ENCODE assay signal across 15 cellular contexts in the genomic region with DNA sequence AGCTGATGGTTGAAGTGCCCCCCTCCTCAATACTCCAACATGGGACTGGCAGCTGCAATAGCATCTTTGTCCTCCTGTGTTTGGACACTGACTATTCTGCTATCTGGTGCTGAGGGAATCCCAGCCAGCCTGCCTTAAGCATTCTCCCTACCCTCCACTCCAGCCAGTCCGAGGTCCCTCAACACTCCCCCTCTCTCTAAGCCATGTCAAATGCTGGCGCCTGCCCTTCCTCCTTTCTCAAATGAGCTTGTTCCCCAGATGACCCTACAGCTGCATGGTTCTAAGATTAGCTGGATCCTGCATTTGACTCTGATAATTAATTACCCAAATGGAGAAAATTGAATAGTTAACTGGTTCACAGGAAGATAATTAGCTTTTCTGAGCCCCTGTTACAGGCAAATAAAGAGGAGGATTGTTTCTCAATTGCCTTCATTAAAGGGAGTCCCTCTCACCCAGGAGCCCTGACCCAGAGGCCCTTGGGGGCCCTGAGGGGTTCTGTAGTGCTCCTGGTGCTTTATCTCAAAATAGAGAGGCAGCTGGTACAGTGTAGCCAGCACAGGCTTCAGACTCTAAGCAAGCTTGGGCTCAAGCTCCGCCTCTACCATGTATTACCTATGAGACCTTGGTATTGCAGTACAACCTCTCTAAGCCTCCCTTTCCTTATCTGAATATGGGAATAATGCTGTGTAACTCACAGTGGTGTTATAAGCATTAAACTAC. TPM values are rescaled to one million over a fixed set of nuclear protein-coding genes. Genes with fewer than 3 reads are reported as not detected.
A peak's percentile ranks its signal among the peaks of the same experiment; 100 is the strongest.
DNase-seq lines count a peak whose midpoint lies in the region; ATAC-seq and TF ChIP-seq lines count a peak whose summit lies in the region.
"Had no signal": no experiment of that assay in that cellular context is flagged by ENCODE, and none has a peak within 500 bp of the region (broad histone marks: within the 10 kb centered on the region; RNA-seq: fewer than 3 reads in every experiment).

No MANE protein-coding gene starts in this region.

- H3K4me3 Mint-ChIP-seq in stimulated activated naive CD8-positive, alpha-beta T cell treated with anti-CD3 and anti-CD28 coated beads, Interleukin-15, amount 100 ng/mL, for 72 hours = no peak overlapping the region
- H3K4me3 Mint-ChIP-seq: B cell; CD4-positive, alpha-beta T cell had no signal

- H3K9me3 Mint-ChIP-seq in stimulated activated naive CD8-positive, alpha-beta T cell treated with anti-CD3 and anti-CD28 coated beads, Interleukin-15, amount 100 ng/mL, for 72 hours = no peaks in the 10 kb centered on the region
- H3K9me3 Mint-ChIP-seq: CD4-positive, alpha-beta T cell had no signal

- 28% methylated on average over 3 of the region's 3 CpGs for WGBS in SK-N-SH (ENCODE audit: low lambda C conversion rate)

- no peaks in the 10 kb centered on the region for H3K27me3 ChIP-seq in SK-N-SH (ENCODE audit: insufficient read depth)

- no peak overlapping the region for H3K9ac ChIP-seq in SK-N-SH

- no peaks in the 10 kb centered on the region for H3K79me2 ChIP-seq in SK-N-SH (ENCODE audit: insufficient read depth)

- H4K20me1 ChIP-seq in SK-N-SH (ENCODE audit: insufficient read depth) = no peaks in the 10 kb centered on the region

- CTCF ChIA-PET in SK-N-SH (lab: Yijun Ruan, JAX) = interaction anchor here (1.0 to 2.6 kb wide), 4 partner anchors 14 to 42 kb away, joined by 3 to 5 read pairs (median 4); no protein-coding TSS in a partner anchor

- no peak overlapping the region for H3K4me2 ChIP-seq in SK-N-SH

- no peak overlapping the region for H3K27ac Mint-ChIP-seq in stimulated activated naive CD8-positive, alpha-beta T cell treated with anti-CD3 and anti-CD28 coated beads, Interleukin-15, amount 100 ng/mL, for 72 hours
- H3K27ac Mint-ChIP-seq: B cell; CD4-positive, alpha-beta T cell had no signal

- ATAC-seq in SK-N-SH treated with all-trans-retinoic acid at 6 μM for 48 hours = no peak
- ATAC-seq in stimulated activated naive CD8-positive, alpha-beta T cell treated with anti-CD3 and anti-CD28 coated beads, Interleukin-15, amount 100 ng/mL, for 72 hours = no peak

- no peak for TF ChIP-seq CTCF in SK-N-SH (IDR thresholded peaks at IDR 0.05)

- H3K4me1 ChIP-seq in SK-N-SH (ENCODE audit: control insufficient read depth in 1 of 2, insufficient read depth in 2 of 2, low read depth in 1 of 2, low read length in 1 of 2) = peaks cover 0 to 7% of the 10 kb centered on the region in 2 experiments; a peak in 1 of 4 replicates

- H3F3A ChIP-seq in SK-N-SH (replicated peaks; ENCODE audit: insufficient read depth) = no peaks in the 10 kb centered on the region

- POLR2A ChIA-PET in SK-N-SH (lab: Yijun Ruan, JAX) = interaction anchor here (0.7 kb wide), 1 partner anchor 38 kb away, joined by 3 read pairs; a partner anchor contains a TSS

- H3K4me1 Mint-ChIP-seq in stimulated activated naive CD8-positive, alpha-beta T cell treated with anti-CD3 and anti-CD28 coated beads, Interleukin-15, amount 100 ng/mL, for 72 hours = no peaks in the 10 kb centered on the region

- H3K4me3 ChIP-seq in SK-N-SH (ENCODE audit: low read depth in 2 of 2, low read length in 1 of 2) = no peak overlapping the region

- no peak for TF ChIP-seq RAD21 in SK-N-SH (IDR thresholded peaks at IDR 0.05; ENCODE audit: low read length)

- peaks cover 29% of the 10 kb centered on the region for H3K27me3 Mint-ChIP-seq in stimulated activated naive CD8-positive, alpha-beta T cell treated with anti-CD3 and anti-CD28 coated beads, Interleukin-15, amount 100 ng/mL, for 72 hours

- 0 out of 4 replicates have a peak, but pooled peaks of 1 of the 2 experiments have one; percentile 17 for TF ChIP-seq EP300 in SK-N-SH (IDR thresholded peaks at IDR 0.05; ENCODE audit: borderline replicate concordance in 1 of 2, low read depth in 1 of 2, low read length in 1 of 2)

- H3K27ac ChIP-seq in SK-N-SH (ENCODE audit: low read depth in 2 of 2, low read length in 1 of 2) = peak overlapping the region in 1 of 2 experiments; percentile 9; a peak in 2 of 4 replicates

- DNase-seq in SK-N-SH (peak; percentile 28), NCI-H1417 (lab: John Stamatoyannopoulos, UW) (peak; percentile 10 to 99 (median 86)), NCI-H82 treated with DMSO at 0.1 percent for 48 hours (lab: John Stamatoyannopoulos, UW; ENCODE audit: unreplicated experiment) (peak; percentile 96), retina (peak; percentile 31), hypothalamus (lab: John Stamatoyannopoulos, UW) (no peak)
- no peak for DNase-seq in stimulated activated naive CD8-positive, alpha-beta T cell treated with anti-CD3 and anti-CD28 coated beads, Interleukin-15, amount 100 ng/mL, for 72 hours
- DNase-seq in effector CD8-positive, alpha-beta T cell (lab: John Stamatoyannopoulos, UW) = no peak
- DNase-seq: ACHN; CD4-positive, alpha-beta T cell; GOT3; NCI-H187; NCI-H526 treated with DMSO at 0.1 percent for 48 hours; T-helper 9 cell had no signal

- H3K36me3 ChIP-seq in SK-N-SH (replicated peaks in 1 of 2; ENCODE audit: control insufficient read depth in 1 of 2, insufficient read depth in 2 of 2, low read length in 1 of 2) = no peaks in the 10 kb centered on the region

- H3K9me2 ChIP-seq in SK-N-SH = no peaks in the 10 kb centered on the region

- H3K9me3 ChIP-seq in SK-N-SH = no peaks in the 10 kb centered on the region

- H2AFZ ChIP-seq in SK-N-SH (ENCODE audit: low read depth) = no peak overlapping the region

TF ChIP-seq in SK-N-SH, 30 proteins besides CTCF, POLR2A, EP300 and RAD21:
- TF ChIP-seq FOXJ3 (CRISPR knock-in tag; IDR thresholded peaks at IDR 0.05) (no peak), GATA2 (CRISPR knock-in tag; IDR thresholded peaks at IDR 0.05) (0 out of 2 replicates have a peak, but pooled peaks have one; percentile 8)

TF ChIP-seq in SK-N-SH treated with all-trans-retinoic acid at 6 μM for 48 hours, 23 proteins besides CTCF, POLR2A, EP300 and RAD21:
- no peak for TF ChIP-seq OSR1 (CRISPR knock-in tag; IDR thresholded peaks at IDR 0.05)
- TF ChIP-seq ARNTL (CRISPR knock-in tag; IDR thresholded peaks at IDR 0.05; ENCODE audit: borderline replicate concordance, low read depth) = no peak
- no peak for TF ChIP-seq ZNF8 (CRISPR knock-in tag; IDR thresholded peaks at IDR 0.05)
- no peak for TF ChIP-seq ZC3H10 (CRISPR knock-in tag; IDR thresholded peaks at IDR 0.05)
- no peak for TF ChIP-seq ZNF565 (CRISPR knock-in tag; conservative IDR thresholded peaks at IDR 0.05; ENCODE audit: low read depth)
- no peak for TF ChIP-seq ZFP30 (CRISPR knock-in tag; IDR thresholded peaks at IDR 0.05)
- TF ChIP-seq TOX (CRISPR knock-in tag; IDR thresholded peaks at IDR 0.05; ENCODE audit: borderline replicate concordance) = no peak
- no peak for TF ChIP-seq ZNF70 (CRISPR knock-in tag; IDR thresholded peaks at IDR 0.05)
- no peak for TF ChIP-seq ZFP3 (CRISPR knock-in tag; IDR thresholded peaks at IDR 0.05)
- TF ChIP-seq ISL1 (CRISPR knock-in tag; IDR thresholded peaks at IDR 0.05) = no peak
- TF ChIP-seq, protein P1, sequence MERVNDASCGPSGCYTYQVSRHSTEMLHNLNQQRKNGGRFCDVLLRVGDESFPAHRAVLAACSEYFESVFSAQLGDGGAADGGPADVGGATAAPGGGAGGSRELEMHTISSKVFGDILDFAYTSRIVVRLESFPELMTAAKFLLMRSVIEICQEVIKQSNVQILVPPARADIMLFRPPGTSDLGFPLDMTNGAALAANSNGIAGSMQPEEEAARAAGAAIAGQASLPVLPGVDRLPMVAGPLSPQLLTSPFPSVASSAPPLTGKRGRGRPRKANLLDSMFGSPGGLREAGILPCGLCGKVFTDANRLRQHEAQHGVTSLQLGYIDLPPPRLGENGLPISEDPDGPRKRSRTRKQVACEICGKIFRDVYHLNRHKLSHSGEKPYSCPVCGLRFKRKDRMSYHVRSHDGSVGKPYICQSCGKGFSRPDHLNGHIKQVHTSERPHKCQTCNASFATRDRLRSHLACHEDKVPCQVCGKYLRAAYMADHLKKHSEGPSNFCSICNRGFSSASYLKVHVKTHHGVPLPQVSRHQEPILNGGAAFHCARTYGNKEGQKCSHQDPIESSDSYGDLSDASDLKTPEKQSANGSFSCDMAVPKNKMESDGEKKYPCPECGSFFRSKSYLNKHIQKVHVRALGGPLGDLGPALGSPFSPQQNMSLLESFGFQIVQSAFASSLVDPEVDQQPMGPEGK (CRISPR knock-in tag; IDR thresholded peaks at IDR 0.05; ENCODE audit: borderline replicate concordance) = no peak
- TF ChIP-seq SNAI2 (CRISPR knock-in tag; IDR thresholded peaks at IDR 0.05) = no peak
- no peak for TF ChIP-seq RARB (CRISPR knock-in tag; IDR thresholded peaks at IDR 0.05)
TF ChIP-seq in SK-N-SH treated with all-trans-retinoic acid at 6 μM for 48 hours: peak in this region for 0.

RNA-seq across cellular contexts. Expression of a gene that starts 37.9 kb away (rescaled TPM):
- polyA plus RNA-seq in SK-N-SH (2012; rRNA removed) = 7.1 and 8.7 TPM in 2 replicates
- polyA plus RNA-seq in SK-N-SH (2012; cell fraction: cytosol; rRNA removed) = 4.5 and 5.2 TPM in 2 replicates
- 15.3 and 23.4 TPM in 2 replicates for polyA plus RNA-seq in SK-N-SH (2012; cell fraction: nucleus; rRNA removed)

Comparison
In these comparisons a context has a peak if more than half of its experiments do, and no peak if none do; other contexts are left out.
1. DNase-seq: peak in SK-N-SH (single experiment), NCI-H1417 (3 of 3), NCI-H82 treated with DMSO at 0.1 percent for 48 hours (single experiment) and retina (single experiment); none in hypothalamus (0 of 51), stimulated activated naive CD8-positive, alpha-beta T cell treated with anti-CD3 and anti-CD28 coated beads, Interleukin-15, amount 100 ng/mL, for 72 hours (0 of 2) and effector CD8-positive, alpha-beta T cell (single experiment).